ENCODE assay signal across 1 cellular context in genomic region chr17:38564254-38564605, GRCh38.
TF ChIP-seq lines count a peak whose summit lies in the region.

No MANE protein-coding gene starts in this region.

TF ChIP-seq in IMR-90, 13 proteins besides CTCF, POLR2A, EP300 and RAD21:
- TF ChIP-seq, protein P1, sequence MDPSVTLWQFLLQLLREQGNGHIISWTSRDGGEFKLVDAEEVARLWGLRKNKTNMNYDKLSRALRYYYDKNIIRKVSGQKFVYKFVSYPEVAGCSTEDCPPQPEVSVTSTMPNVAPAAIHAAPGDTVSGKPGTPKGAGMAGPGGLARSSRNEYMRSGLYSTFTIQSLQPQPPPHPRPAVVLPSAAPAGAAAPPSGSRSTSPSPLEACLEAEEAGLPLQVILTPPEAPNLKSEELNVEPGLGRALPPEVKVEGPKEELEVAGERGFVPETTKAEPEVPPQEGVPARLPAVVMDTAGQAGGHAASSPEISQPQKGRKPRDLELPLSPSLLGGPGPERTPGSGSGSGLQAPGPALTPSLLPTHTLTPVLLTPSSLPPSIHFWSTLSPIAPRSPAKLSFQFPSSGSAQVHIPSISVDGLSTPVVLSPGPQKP (IDR thresholded peaks at IDR 0.05; ENCODE audit: borderline replicate concordance, low read depth, low read length) = no peak
- TF ChIP-seq CEBPB (IDR thresholded peaks at IDR 0.05; ENCODE audit: low read depth, low read length) (no peak), MXI1 (IDR thresholded peaks at IDR 0.05; ENCODE audit: borderline replicate concordance, low read depth, low read length) (no peak), CHD1 (IDR thresholded peaks at IDR 0.05; ENCODE audit: low read depth, low read length) (no peak), RFX5 (IDR thresholded peaks at IDR 0.05; ENCODE audit: low read depth, low read length) (no peak), BHLHE40 (IDR thresholded peaks at IDR 0.05; ENCODE audit: low read depth, low read length) (no peak), NFE2L2 (IDR thresholded peaks at IDR 0.05; ENCODE audit: low read depth, low read length) (no peak), MAFK (IDR thresholded peaks at IDR 0.05; ENCODE audit: low read depth, low read length) (no peak), MAZ (IDR thresholded peaks at IDR 0.05; ENCODE audit: borderline replicate concordance, low read depth, low read length) (no peak), USF2 (IDR thresholded peaks at IDR 0.05; ENCODE audit: low read depth, low read length) (no peak), SMC3 (IDR thresholded peaks at IDR 0.05; ENCODE audit: low read depth, low read length) (no peak), RCOR1 (IDR thresholded peaks at IDR 0.05; ENCODE audit: insufficient replicate concordance, low read length) (no peak), FOS (IDR thresholded peaks at IDR 0.05; ENCODE audit: low read depth, low read length) (no peak)
